ENCODE assay signal across 1 cellular context in genomic region chr12:25251749-25252148, GRCh38.
TF ChIP-seq lines count a peak whose summit lies in the region.

No MANE protein-coding gene starts in this region.

TF ChIP-seq in K562, 482 proteins besides CTCF, POLR2A, EP300 and RAD21:
- TF ChIP-seq FOSL1 (tag; conservative IDR thresholded peaks at IDR 0.05) (peak; percentile 41; the same call in 1 of the 2 replicates), SP1 (CRISPR knock-in tag; IDR thresholded peaks at IDR 0.05) (0 out of 2 replicates have a peak, but pooled peaks have one; percentile 13)
- TF ChIP-seq, protein P1, sequence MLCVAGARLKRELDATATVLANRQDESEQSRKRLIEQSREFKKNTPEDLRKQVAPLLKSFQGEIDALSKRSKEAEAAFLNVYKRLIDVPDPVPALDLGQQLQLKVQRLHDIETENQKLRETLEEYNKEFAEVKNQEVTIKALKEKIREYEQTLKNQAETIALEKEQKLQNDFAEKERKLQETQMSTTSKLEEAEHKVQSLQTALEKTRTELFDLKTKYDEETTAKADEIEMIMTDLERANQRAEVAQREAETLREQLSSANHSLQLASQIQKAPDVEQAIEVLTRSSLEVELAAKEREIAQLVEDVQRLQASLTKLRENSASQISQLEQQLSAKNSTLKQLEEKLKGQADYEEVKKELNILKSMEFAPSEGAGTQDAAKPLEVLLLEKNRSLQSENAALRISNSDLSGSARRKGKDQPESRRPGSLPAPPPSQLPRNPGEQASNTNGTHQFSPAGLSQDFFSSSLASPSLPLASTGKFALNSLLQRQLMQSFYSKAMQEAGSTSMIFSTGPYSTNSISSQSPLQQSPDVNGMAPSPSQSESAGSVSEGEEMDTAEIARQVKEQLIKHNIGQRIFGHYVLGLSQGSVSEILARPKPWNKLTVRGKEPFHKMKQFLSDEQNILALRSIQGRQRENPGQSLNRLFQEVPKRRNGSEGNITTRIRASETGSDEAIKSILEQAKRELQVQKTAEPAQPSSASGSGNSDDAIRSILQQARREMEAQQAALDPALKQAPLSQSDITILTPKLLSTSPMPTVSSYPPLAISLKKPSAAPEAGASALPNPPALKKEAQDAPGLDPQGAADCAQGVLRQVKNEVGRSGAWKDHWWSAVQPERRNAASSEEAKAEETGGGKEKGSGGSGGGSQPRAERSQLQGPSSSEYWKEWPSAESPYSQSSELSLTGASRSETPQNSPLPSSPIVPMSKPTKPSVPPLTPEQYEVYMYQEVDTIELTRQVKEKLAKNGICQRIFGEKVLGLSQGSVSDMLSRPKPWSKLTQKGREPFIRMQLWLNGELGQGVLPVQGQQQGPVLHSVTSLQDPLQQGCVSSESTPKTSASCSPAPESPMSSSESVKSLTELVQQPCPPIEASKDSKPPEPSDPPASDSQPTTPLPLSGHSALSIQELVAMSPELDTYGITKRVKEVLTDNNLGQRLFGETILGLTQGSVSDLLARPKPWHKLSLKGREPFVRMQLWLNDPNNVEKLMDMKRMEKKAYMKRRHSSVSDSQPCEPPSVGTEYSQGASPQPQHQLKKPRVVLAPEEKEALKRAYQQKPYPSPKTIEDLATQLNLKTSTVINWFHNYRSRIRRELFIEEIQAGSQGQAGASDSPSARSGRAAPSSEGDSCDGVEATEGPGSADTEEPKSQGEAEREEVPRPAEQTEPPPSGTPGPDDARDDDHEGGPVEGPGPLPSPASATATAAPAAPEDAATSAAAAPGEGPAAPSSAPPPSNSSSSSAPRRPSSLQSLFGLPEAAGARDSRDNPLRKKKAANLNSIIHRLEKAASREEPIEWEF (CRISPR knock-in tag; IDR thresholded peaks at IDR 0.05), result no peak
